ENCODE assay signal across 8 cellular contexts in genomic region chr17:11997972-11998233, GRCh38. TPM values are rescaled to one million over a fixed set of nuclear protein-coding genes. Genes with fewer than 3 reads are reported as not detected.
DNase-seq lines count a peak whose midpoint lies in the region; ATAC-seq and TF ChIP-seq lines count a peak whose summit lies in the region.

No MANE protein-coding gene starts in this region.

- H3K27me3 Mint-ChIP-seq in activated T-cell treated with anti-CD3 and anti-CD28 coated beads, Interleukin-2, amount 50 U/mL, for 24 hours: no peaks in the 10 kb centered on the region

- H3K9me3 Mint-ChIP-seq in activated T-cell treated with anti-CD3 and anti-CD28 coated beads, Interleukin-2, amount 50 U/mL, for 24 hours: no peaks in the 10 kb centered on the region

- TF ChIP-seq POLR2A in adrenal gland (IDR thresholded peaks at IDR 0.05) (no peak), right lobe of liver (IDR thresholded peaks at IDR 0.05) (no peak)

- 40 to 48% (median 43%) methylated on average over 4 of the region's 4 CpGs for WGBS in adrenal gland, 4 donors
- WGBS in right lobe of liver (ENCODE audit: insufficient coverage, low coverage, low lambda C conversion rate, missing lambda C conversion rate): 51% methylated on average over 4 of the region's 4 CpGs

- peak overlapping the region; percentile 84 for H3K4me3 Mint-ChIP-seq in activated T-cell treated with anti-CD3 and anti-CD28 coated beads, Interleukin-2, amount 50 U/mL, for 24 hours

- H3K27ac ChIP-seq in adrenal gland (peak overlapping the region in 4 of 5 donors; percentile 67 to 98 (median 94)), right lobe of liver (peak overlapping the region; percentile 27 to 94 (median 28)), tibial artery (peak overlapping the region; percentile 77 to 88)

- peak overlapping the region; percentile 90 for H3K27ac Mint-ChIP-seq in activated T-cell treated with anti-CD3 and anti-CD28 coated beads, Interleukin-2, amount 50 U/mL, for 24 hours

- H3K9me3 ChIP-seq in adrenal gland (replicated peaks in 1 of 3) (no peaks in the 10 kb centered on the region), right lobe of liver (no peaks in the 10 kb centered on the region), tibial artery (no peaks in the 10 kb centered on the region)

- ATAC-seq in right lobe of liver (peak in 1 of 4 donors; percentile 3), GM21529 (IDR thresholded peaks at IDR 0.05; ENCODE audit: unreplicated experiment) (no peak)

- H3K27me3 ChIP-seq in adrenal gland (no peaks in the 10 kb centered on the region), right lobe of liver (no peaks in the 10 kb centered on the region), tibial artery (no peaks in the 10 kb centered on the region)

- intact Hi-C loops in adrenal gland (cut with DNase I): no loop called here
- intact Hi-C loops in right lobe of liver (cut with DNase I): no loop called here
- intact Hi-C loops in tibial artery (cut with DNase I; ENCODE audit: low total_unique reads): loop anchor here (1.0 to 5.0 kb wide), 2 partner anchors 23 to 669 kb away; partner anchors contain the start of gene MYOCD

- TF ChIP-seq CTCF in adrenal gland (IDR thresholded peaks at IDR 0.05) (no peak), right lobe of liver (IDR thresholded peaks at IDR 0.05) (no peak), tibial artery (IDR thresholded peaks at IDR 0.05) (no peak)

- H3K4me1 Mint-ChIP-seq in activated T-cell treated with anti-CD3 and anti-CD28 coated beads, Interleukin-2, amount 50 U/mL, for 24 hours (ENCODE audit: low read depth): peaks cover 25% of the 10 kb centered on the region

- peak overlapping the region in 3 of 4 donors; percentile 88 to 89 (median 88) for H3K4me3 ChIP-seq in adrenal gland
- H3K4me3 ChIP-seq in right lobe of liver: peak overlapping the region; percentile 84 to 86 (median 85)
- H3K4me3 ChIP-seq in tibial artery: peak overlapping the region; percentile 68 to 79

- peaks cover 12% of the 10 kb centered on the region for H3K36me3 Mint-ChIP-seq in activated T-cell treated with anti-CD3 and anti-CD28 coated beads, Interleukin-2, amount 50 U/mL, for 24 hours (ENCODE audit: low read depth)

- DNase-seq in activated T-cell treated with anti-CD3 and anti-CD28 coated beads, Interleukin-2, amount 50 U/mL, for 24 hours: no peak
- no peak for DNase-seq in activated T-cell treated with anti-CD3 and anti-CD28 coated beads, Interleukin-2, amount 50 U/mL, for 1 hour
- no peak for DNase-seq in adrenal gland
- no peak for DNase-seq in right lobe of liver
- no peak for DNase-seq in tibial artery
- no peak for DNase-seq in RKO (ENCODE audit: low spot score)
- no peak for DNase-seq in cerebellar nuclear complex (lab: John Stamatoyannopoulos, UW)

- peaks cover 0 to 15% of the 10 kb centered on the region in 2 donors for H3K4me1 ChIP-seq in adrenal gland (replicated peaks in 1 of 2)
- peaks cover 0 to 5% (median 0%) of the 10 kb centered on the region in 4 donors for H3K4me1 ChIP-seq in right lobe of liver
- peaks cover 0 to 9% (median 4%) of the 10 kb centered on the region in 4 donors for H3K4me1 ChIP-seq in tibial artery

- H3K36me3 ChIP-seq in adrenal gland (replicated peaks in 1 of 2) (no peaks in the 10 kb centered on the region), right lobe of liver (no peaks in the 10 kb centered on the region), tibial artery (no peaks in the 10 kb centered on the region)

RNA-seq across cellular contexts. Expression of gene ZNF18, which starts 0.6 kb away (rescaled TPM):
- 1 to 10 TPM; 3.4 to 9.2 (median 5.5) TPM for total RNA-seq in adrenal gland
- polyA plus RNA-seq in adrenal gland: 10 to 100 TPM in 2 of 3 donors, 1 to 10 TPM in 1; 4.9 to 17.5 (median 10.1) TPM
- 1 to 10 TPM; 3.7 to 7.0 (median 4.2) TPM for total RNA-seq in right lobe of liver

RNA-seq across cellular contexts. Expression of gene MAP2K4, which starts 22.8 kb away (rescaled TPM):
- total RNA-seq in adrenal gland (10 to 100 TPM; 23.3 to 37.8 (median 34.3) TPM), right lobe of liver (10 to 100 TPM; 14.9 to 23.7 (median 18.7) TPM)
- 10 to 100 TPM; 12.5 to 30.5 (median 12.5) TPM for polyA plus RNA-seq in adrenal gland

Comparison
In these comparisons a context has a peak if more than half of its experiments do, and no peak if none do; other contexts are left out.
1. H3K27ac ChIP-seq: peak in every context shown above with its lines; median percentile 94 in adrenal gland; 82 in tibial artery; 28 in right lobe of liver.